In genomic region chr15:70385711-70386110, GRCh38 we compare ENCODE assay signal across 23 cellular contexts.
"Had no signal": no experiment of that assay in that cellular context is flagged by ENCODE, and none has a peak within 500 bp of the region (broad histone marks: within the 10 kb centered on the region; RNA-seq: fewer than 3 reads in every experiment).

No MANE protein-coding gene starts in this region.

- H3K4me1 Mint-ChIP-seq: immature natural killer cell had no signal

- H3K36me3 ChIP-seq: esophagus squamous epithelium, gastroesophageal sphincter, ovary, tibial artery, upper lobe of left lung, uterus had no signal

- H3K4me3 ChIP-seq: dorsolateral prefrontal cortex, esophagus squamous epithelium, gastroesophageal sphincter, ovary, tibial artery, upper lobe of left lung, uterus had no signal

- H3K9me3 ChIP-seq: ovary, tibial artery, uterus had no signal

- H3K27ac ChIP-seq: dorsolateral prefrontal cortex, epithelial cell of prostate, esophagus squamous epithelium, gastroesophageal sphincter, ovary, tibial artery, upper lobe of left lung had no signal

- H3K4me1 ChIP-seq: esophagus squamous epithelium, gastroesophageal sphincter, tibial artery, upper lobe of left lung, uterus had no signal

- H3K9me3 Mint-ChIP-seq: immature natural killer cell had no signal

- DNase-seq: cortex of kidney; dorsolateral prefrontal cortex; effector memory CD4-positive, alpha-beta T cell; esophagus squamous epithelium; foreskin fibroblast; glutamatergic neuron; immature natural killer cell; kidney; left cardiac atrium; mesendoderm; naive thymus-derived CD8-positive, alpha-beta T cell; ovary; right cardiac atrium; small intestine; stimulated activated CD4-positive, alpha-beta T cell treated with anti-CD3 and anti-CD28 coated beads, Interleukin-12 subunit alpha, Interleukin-12 subunit beta, amount 100 ng/mL, for 4 hours; stimulated activated naive CD8-positive, alpha-beta T cell treated with anti-CD3 and anti-CD28 coated beads, Interleukin-15, Interleukin-2, amounts not matched to agents 100 U/mL and 50 U/mL, for 24 hours; tibial artery; upper lobe of left lung had no signal

- H3K27ac Mint-ChIP-seq: immature natural killer cell; naive thymus-derived CD8-positive, alpha-beta T cell; progenitor cell of endocrine pancreas had no signal

- H3K4me3 Mint-ChIP-seq: immature natural killer cell; naive thymus-derived CD8-positive, alpha-beta T cell; neural crest cell had no signal

- H3K27me3 ChIP-seq: dorsolateral prefrontal cortex, esophagus squamous epithelium, gastroesophageal sphincter, ovary, tibial artery, upper lobe of left lung, uterus had no signal

- H3K27me3 Mint-ChIP-seq: naive thymus-derived CD8-positive, alpha-beta T cell had no signal

- ATAC-seq: gastroesophageal sphincter; naive thymus-derived CD8-positive, alpha-beta T cell; stimulated activated naive CD8-positive, alpha-beta T cell treated with anti-CD3 and anti-CD28 coated beads, Interleukin-15, Interleukin-2, amounts not matched to agents 100 U/mL and 50 U/mL, for 24 hours had no signal

- H3K36me3 Mint-ChIP-seq: immature natural killer cell; naive thymus-derived CD8-positive, alpha-beta T cell had no signal
